14 cellular contexts compared by ENCODE assay signal in genomic region chr20:37734228-37734980, GRCh38. TPM values are rescaled to one million over a fixed set of nuclear protein-coding genes. Genes with fewer than 3 reads are reported as not detected.
DNase-seq lines count a peak whose midpoint lies in the region; ATAC-seq and TF ChIP-seq lines count a peak whose summit lies in the region.
"Had no signal": no experiment of that assay in that cellular context is flagged by ENCODE, and none has a peak within 500 bp of the region (broad histone marks: within the 10 kb centered on the region; RNA-seq: fewer than 3 reads in every experiment).

No MANE protein-coding gene starts in this region.

- no peak overlapping the region for H2BK120ac ChIP-seq in IMR-90 (ENCODE audit: low read depth, low read length)

- POLR2A ChIA-PET in IMR-90 (lab: Charles Lee; ENCODE audit: unreplicated experiment) = no interaction called here

- DNase-seq in NCI-H1092 treated with DMSO at 0.1 percent for 48 hours (lab: John Stamatoyannopoulos, UW) (peak; percentile 13), NCI-H1092 (lab: John Stamatoyannopoulos, UW) (no peak), IMR-90 (peak; percentile 38), mesothelial cell of epicardium (ENCODE audit: low spot score in 2 of 2, unreplicated experiment in 2 of 2) (no peak)
- DNase-seq: activated effector memory CD4-positive, alpha-beta T cell treated with Interleukin-2 at 50 U/mL for 16 hours; effector CD4-positive, alpha-beta T cell; mucosa of descending colon; NCI-H187 treated with DMSO at 0.1 percent for 48 hours; Peyer's patch had no signal

- peaks cover 10% of the 10 kb centered on the region; the same call in 1 of the 2 replicates for H4K20me1 ChIP-seq in IMR-90 (ENCODE audit: insufficient read depth, low read length)

- H3K23ac ChIP-seq in IMR-90 (ENCODE audit: low read depth, low read length) = no peak overlapping the region

- H2BK5ac ChIP-seq in IMR-90 (ENCODE audit: low read depth, low read length, poor library complexity, severe bottlenecking) = no peak overlapping the region

- H3K27me3 ChIP-seq in IMR-90 (ENCODE audit: control insufficient read depth, insufficient read depth, low read length) = no peaks in the 10 kb centered on the region
- H3K27me3 ChIP-seq: Peyer's patch had no signal

- no peak overlapping the region for H3K27ac ChIP-seq in IMR-90 (ENCODE audit: insufficient read depth, low read length)
- peak overlapping the region; percentile 63 for H3K27ac ChIP-seq in angular gyrus (ENCODE audit: low read depth, low read length)
- H3K27ac ChIP-seq: 22Rv1, Peyer's patch had no signal

- dilution Hi-C loops in IMR-90 (cut with HindIII; ENCODE audit: low sequenced_read_pairs, unreplicated experiment) = no loop called here

- H3K4ac ChIP-seq in IMR-90 (ENCODE audit: low read depth, low read length) = no peak overlapping the region

- no peak overlapping the region for H2AFZ ChIP-seq in IMR-90 (replicated peaks; ENCODE audit: low read length, poor library complexity)

- H3K4me1 Mint-ChIP-seq in mesothelial cell of epicardium = peaks cover 20% of the 10 kb centered on the region

- H3K36me3 Mint-ChIP-seq in mesothelial cell of epicardium = peaks cover 37% of the 10 kb centered on the region

- no peaks in the 10 kb centered on the region; the same call in 1 of the 2 replicates for H3K9me3 ChIP-seq in IMR-90 (ENCODE audit: control insufficient read depth, insufficient read depth, low read length)
- H3K9me3 ChIP-seq: mucosa of descending colon, Peyer's patch had no signal

- H2BK20ac ChIP-seq in IMR-90 (ENCODE audit: low read depth, low read length) = no peak overlapping the region

- H2AK9ac ChIP-seq in IMR-90 (replicated peaks; ENCODE audit: low read depth, low read length, poor library complexity) = no peak overlapping the region

- H3K4me3 Mint-ChIP-seq in mesothelial cell of epicardium = no peak overlapping the region

- peaks cover 7% of the 10 kb centered on the region for H3K9me1 ChIP-seq in IMR-90 (ENCODE audit: insufficient read depth, low read length)

- no peak overlapping the region for H3K4me2 ChIP-seq in IMR-90 (ENCODE audit: low read depth, low read length)

- no peak overlapping the region for H4K8ac ChIP-seq in IMR-90 (ENCODE audit: low read depth in 2 of 2, low read length in 2 of 2)

- no TSS peak for BruUV-seq in IMR-90 (replicated peaks; lab: Mats Ljungman, UMichigan)

- peak overlapping the region; percentile 17 for H3K27ac Mint-ChIP-seq in mesothelial cell of epicardium

- intact Hi-C loops in IMR-90 (cut with micrococcal nuclease) = no loop called here

- in situ Hi-C loops in IMR-90 (cut with MboI; ENCODE audit: low sequenced_read_pairs) = no loop called here

- 85% methylated on average over 2 of the region's 8 CpGs; no CpG with 5 or more reads in 1 of the 2 experiments for whole genome bisulfite sequencing in IMR-90 (ENCODE audit: extremely low coverage in 2 of 2, insufficient read length in 1 of 2), 2 experiments

- no peak overlapping the region for H3K56ac ChIP-seq in IMR-90 (ENCODE audit: extremely low read depth, insufficient read depth, low read length)

- H3K27me3 Mint-ChIP-seq in mesothelial cell of epicardium (ENCODE audit: low read depth) = no peaks in the 10 kb centered on the region

- no peak overlapping the region for H3K9ac ChIP-seq in IMR-90 (ENCODE audit: low read depth, low read length)

- no peak for TF ChIP-seq POLR2A in IMR-90 (IDR thresholded peaks at IDR 0.05; ENCODE audit: low read depth, low read length)

- H3K14ac ChIP-seq in IMR-90 (replicated peaks; ENCODE audit: low read depth, low read length) = no peak overlapping the region

- no peak overlapping the region for H3K18ac ChIP-seq in IMR-90 (ENCODE audit: low read depth, low read length)

- H3K4me3 ChIP-seq in IMR-90 (ENCODE audit: insufficient read depth, low read depth, low read length) = no peak overlapping the region
- H3K4me3 ChIP-seq: mucosa of descending colon, Peyer's patch had no signal

- H3K79me1 ChIP-seq in IMR-90 (ENCODE audit: low read depth in 1 of 2, low read length in 2 of 2) = peaks cover 11 to 24% of the 10 kb centered on the region in 2 experiments

- no peak overlapping the region for H4K91ac ChIP-seq in IMR-90 (ENCODE audit: insufficient read depth, low read depth, low read length)

- ATAC-seq in IMR-90 (ENCODE audit: low read depth) (no peak), HG03039 (IDR thresholded peaks at IDR 0.05; ENCODE audit: unreplicated experiment) (no peak), GM21576 (IDR thresholded peaks at IDR 0.05; ENCODE audit: unreplicated experiment) (no peak), GM19397 (IDR thresholded peaks at IDR 0.05; ENCODE audit: unreplicated experiment) (no peak)
- ATAC-seq: mucosa of descending colon had no signal

- no peak for TF ChIP-seq RAD21 in IMR-90 (IDR thresholded peaks at IDR 0.05; ENCODE audit: low read length)

- H3K4me1 ChIP-seq in IMR-90 (ENCODE audit: control insufficient read depth, insufficient read depth, low read length) = no peaks in the 10 kb centered on the region
- H3K4me1 ChIP-seq: Peyer's patch had no signal

- CTCF ChIA-PET in IMR-90 (lab: Yijun Ruan, JAX) = no interaction called here

- no peak overlapping the region for H2BK15ac ChIP-seq in IMR-90 (ENCODE audit: low read depth, low read length)

- peaks cover 12% of the 10 kb centered on the region for H3K9me3 Mint-ChIP-seq in mesothelial cell of epicardium

- H2AK5ac ChIP-seq in IMR-90 (ENCODE audit: low read depth, low read length) = no peak overlapping the region

- H3K36me3 ChIP-seq in IMR-90 (ENCODE audit: control insufficient read depth, insufficient read depth, low read length) = peaks cover 18% of the 10 kb centered on the region

- TF ChIP-seq CTCF in IMR-90 (conservative IDR thresholded peaks at IDR 0.05; ENCODE audit: low read depth, low read length) = no peak
- no peak for TF ChIP-seq CTCF in mesothelial cell of epicardium (IDR thresholded peaks at IDR 0.05; ENCODE audit: unreplicated experiment)

- no peak overlapping the region for H4K5ac ChIP-seq in IMR-90 (ENCODE audit: low read depth, low read length)

TF ChIP-seq in IMR-90, 13 proteins besides CTCF, POLR2A, EP300 and RAD21:
- TF ChIP-seq MXI1 (IDR thresholded peaks at IDR 0.05; ENCODE audit: borderline replicate concordance, low read depth, low read length) (no peak), CHD1 (IDR thresholded peaks at IDR 0.05; ENCODE audit: low read depth, low read length) (no peak), RFX5 (IDR thresholded peaks at IDR 0.05; ENCODE audit: low read depth, low read length) (no peak), USF2 (IDR thresholded peaks at IDR 0.05; ENCODE audit: low read depth, low read length) (no peak), RCOR1 (IDR thresholded peaks at IDR 0.05; ENCODE audit: insufficient replicate concordance, low read length) (no peak), MAZ (IDR thresholded peaks at IDR 0.05; ENCODE audit: borderline replicate concordance, low read depth, low read length) (no peak), BHLHE40 (IDR thresholded peaks at IDR 0.05; ENCODE audit: low read depth, low read length) (no peak), CEBPB (IDR thresholded peaks at IDR 0.05; ENCODE audit: low read depth, low read length) (no peak), FOS (IDR thresholded peaks at IDR 0.05; ENCODE audit: low read depth, low read length) (no peak), ELK1 (IDR thresholded peaks at IDR 0.05; ENCODE audit: borderline replicate concordance, low read depth, low read length) (no peak), NFE2L2 (IDR thresholded peaks at IDR 0.05; ENCODE audit: low read depth, low read length) (no peak)

RNA-seq across cellular contexts. Expression of gene CTNNBL1, which starts 40.6 kb away (rescaled TPM):
- total RNA-seq in IMR-90 (2012; rRNA removed) (29.2 and 34.1 TPM in 2 replicates), mesothelial cell of epicardium (55.6 to 59.1 TPM (median 59.0 TPM) in 3 replicates)
- 29.9 and 30.2 TPM in 2 replicates for polyA plus RNA-seq in IMR-90 (2012; rRNA removed)
- 16.1 and 17.8 TPM in 2 replicates for polyA plus RNA-seq in IMR-90 (2012; cell fraction: cytosol; rRNA removed)
- polyA plus RNA-seq in IMR-90 (2012; cell fraction: nucleus; rRNA removed; ENCODE audit: low replicate concordance) = 5.2 and 16.0 TPM in 2 replicates

Comparison
In these comparisons a context has a peak if more than half of its experiments do, and no peak if none do; other contexts are left out.
1. DNase-seq: peak in NCI-H1092 treated with DMSO at 0.1 percent for 48 hours (single experiment) and IMR-90 (single experiment); none in NCI-H1092 (single experiment) and mesothelial cell of epicardium (0 of 2).